In genomic region chr22:20569059-20570058, GRCh38 we compare ENCODE assay signal across 8 cellular contexts.
DNase-seq lines count a peak whose midpoint lies in the region; ATAC-seq, FAIRE-seq and TF ChIP-seq lines count a peak whose summit lies in the region.

No MANE protein-coding gene starts in this region.

- H3K27me3 ChIP-seq in GM12878 (replicated peaks in 1 of 2; ENCODE audit: control insufficient read depth in 2 of 2, insufficient read depth in 2 of 2, low read length in 1 of 2) (no peaks in the 10 kb centered on the region), right lobe of liver (no peaks in the 10 kb centered on the region)

- peaks cover 48% of the 10 kb centered on the region for H3K36me3 Mint-ChIP-seq in WTC11

- H3K9me3 ChIP-seq in GM12878 (replicated peaks; ENCODE audit: control insufficient read depth, insufficient read depth, low read length) (no peaks in the 10 kb centered on the region), right lobe of liver (no peaks in the 10 kb centered on the region)

- no peaks in the 10 kb centered on the region for H3K79me2 ChIP-seq in GM12878 (ENCODE audit: control insufficient read depth, insufficient read depth, low read length)

- no peaks in the 10 kb centered on the region for H3K9me3 Mint-ChIP-seq in WTC11

- H3K4me3 ChIP-seq in GM12878 (no peak overlapping the region), right lobe of liver (no peak overlapping the region)

- no peak for TF ChIP-seq CTCF in GM12878 (IDR thresholded peaks at IDR 0.05 in 2 of 3, conservative IDR thresholded peaks at IDR 0.05 in 1 of 3; ENCODE audit: control insufficient read depth in 2 of 3, extremely low read depth in 1 of 3, insufficient read depth in 1 of 3, low read depth in 3 of 3, low read length in 3 of 3)
- no peak for TF ChIP-seq CTCF in right lobe of liver (IDR thresholded peaks at IDR 0.05)
- no peak for TF ChIP-seq CTCF in WTC11 (IDR thresholded peaks at IDR 0.05)

- peak; percentile 55 to 94 (median 74) for DNase-seq in T-helper 1 cell
- peak; percentile 33 for DNase-seq in GM12878 (ENCODE audit: low read depth, low spot score)
- peak in 1 of 3 donors; percentile 55 for DNase-seq in right lobe of liver
- DNase-seq in stimulated activated CD8-positive, alpha-beta memory T cell treated with anti-CD3 and anti-CD28 coated beads, Interleukin-2, amount 100 ng/mL, for 1 hour (ENCODE audit: low read depth in 2 of 2): peak; percentile 59 to 73
- no peak for DNase-seq in WTC11 (ENCODE audit: low spot score)
- no peak for DNase-seq in UCSD-AML1 (lab: John Stamatoyannopoulos, UW; ENCODE audit: unreplicated experiment)

- no peaks in the 10 kb centered on the region for H3K4me1 Mint-ChIP-seq in WTC11

- H3K27me3 Mint-ChIP-seq in WTC11 (ENCODE audit: low read depth): no peaks in the 10 kb centered on the region

- POLR2A ChIA-PET in GM12878 (lab: Charles Lee): no interaction called here
- POLR2A ChIA-PET in WTC11 (lab: Charles Lee): no interaction called here

- SMC1A ChIA-PET in GM12878 (lab: Charles Lee; ENCODE audit: uncharacterized antibody, unreplicated experiment): no interaction called here

- CTCF ChIA-PET in GM12878 (lab: Yijun Ruan, JAX) (interaction anchor here (1.2 to 1.6 kb wide), 3 partner anchors 11 to 20 kb away, joined by 3 to 4 read pairs (median 4); no protein-coding TSS in a partner anchor), WTC11 (lab: Charles Lee) (interaction anchor here (0.9 to 2.2 kb wide), 5 partner anchors 12 to 160 kb away, joined by 3 to 8 read pairs (median 3); no protein-coding TSS in a partner anchor)

- no peak overlapping the region for H3K4me3 Mint-ChIP-seq in WTC11

- H3K36me3 ChIP-seq in GM12878 (ENCODE audit: control insufficient read depth in 2 of 2, insufficient read depth in 2 of 2, low read length in 1 of 2) (peaks cover 55 to 68% of the 10 kb centered on the region in 2 experiments), right lobe of liver (peaks cover 9 to 75% (median 25%) of the 10 kb centered on the region in 4 donors)

- no peak overlapping the region for H2AFZ ChIP-seq in GM12878 (ENCODE audit: control insufficient read depth, low read depth, low read length)

- no peaks in the 10 kb centered on the region; the same call in none of the 2 replicates for H4K20me1 ChIP-seq in GM12878 (ENCODE audit: control insufficient read depth, insufficient read depth)

- no peak overlapping the region for H3K27ac Mint-ChIP-seq in WTC11

- 21% methylated on average over 20 of the region's 20 CpGs for WGBS in GM12878 (ENCODE audit: insufficient coverage, insufficient replicate concordance, low lambda C conversion rate, missing lambda C conversion rate)
- 39% methylated on average over 8 of the region's 20 CpGs for WGBS in right lobe of liver (ENCODE audit: insufficient coverage, low coverage, low lambda C conversion rate, missing lambda C conversion rate)

- ATAC-seq in GM18498 (IDR thresholded peaks at IDR 0.05; ENCODE audit: unreplicated experiment) (peak; percentile 72), GM12878 (peak; percentile 84), right lobe of liver (peak; percentile 35 to 51 (median 46)), WTC11 (no peak), HG02884 (IDR thresholded peaks at IDR 0.05; ENCODE audit: unreplicated experiment) (no peak)

- TF ChIP-seq POLR2A in GM12878 (IDR thresholded peaks at IDR 0.05; ENCODE audit: low read depth, low read length) (0 out of 2 replicates have a peak, but pooled peaks have one; percentile 2), right lobe of liver (IDR thresholded peaks at IDR 0.05) (no peak)

- no peak for TF ChIP-seq EP300 in GM12878 (IDR thresholded peaks at IDR 0.05; ENCODE audit: borderline replicate concordance in 1 of 2, control insufficient read depth in 1 of 2, low read depth in 2 of 2, low read length in 2 of 2)

- no peak overlapping the region for H3K9ac ChIP-seq in GM12878 (ENCODE audit: control insufficient read depth, insufficient read depth, low read length)

- in situ Hi-C loops in GM12878 (cut with MboI): no loop called here

- H3K27ac ChIP-seq in GM12878 (ENCODE audit: control insufficient read depth, insufficient read depth) (no peak overlapping the region), right lobe of liver (peak overlapping the region in 1 of 3 donors; percentile 9)

- H3K4me1 ChIP-seq in GM12878 (ENCODE audit: control insufficient read depth, insufficient read depth, low read length): peaks cover 14% of the 10 kb centered on the region
- H3K4me1 ChIP-seq in right lobe of liver: no peaks in the 10 kb centered on the region

- H3K4me2 ChIP-seq in GM12878 (ENCODE audit: control insufficient read depth, insufficient read depth): no peak overlapping the region

- RAD21 ChIA-PET in GM12878 (lab: Charles Lee; ENCODE audit: unreplicated experiment): no interaction called here

- peak; percentile 18 for FAIRE-seq in GM12878 (lab: Jason Lieb, UNC)

- intact Hi-C loops in GM12878 (cut with micrococcal nuclease; ENCODE audit: unreplicated experiment) (loop anchor here (10.0 kb wide), 1 partner anchor 155 kb away; no protein-coding TSS in a partner anchor), right lobe of liver (cut with DNase I) (loop anchor here in 1 of 2 donors (10.0 kb wide), 1 partner anchor 45 kb away; no protein-coding TSS in a partner anchor)

- no peak for TF ChIP-seq RAD21 in GM12878 (IDR thresholded peaks at IDR 0.05; ENCODE audit: insufficient read depth, low read depth, low read length)

- no TSS peak for BruUV-seq in GM12878 (replicated peaks; lab: Mats Ljungman, UMichigan)

TF ChIP-seq in GM12878, 131 proteins besides CTCF, POLR2A, EP300 and RAD21:
- TF ChIP-seq RUNX3 (IDR thresholded peaks at IDR 0.05; ENCODE audit: low read length) (peak; percentile 73), RBBP5 (conservative IDR thresholded peaks at IDR 0.05) (no peak), HCFC1 (IDR thresholded peaks at IDR 0.05; ENCODE audit: low read length) (no peak), PKNOX1 (IDR thresholded peaks at IDR 0.05) (no peak), CBFB (IDR thresholded peaks at IDR 0.05; ENCODE audit: low read depth) (no peak)

TF ChIP-seq in WTC11, 78 proteins besides CTCF, POLR2A, EP300 and RAD21 (continues in another document):
- TF ChIP-seq E2F4 (CRISPR knock-in tag; IDR thresholded peaks at IDR 0.05; ENCODE audit: borderline replicate concordance, low read depth): no peak
- no peak for TF ChIP-seq ATF3 (CRISPR knock-in tag; conservative IDR thresholded peaks at IDR 0.05)
- no peak for TF ChIP-seq ZNF232 (CRISPR knock-in tag; IDR thresholded peaks at IDR 0.05)
- no peak for TF ChIP-seq FOXK1 (CRISPR knock-in tag; IDR thresholded peaks at IDR 0.05)
- TF ChIP-seq ZMAT4 (CRISPR knock-in tag; IDR thresholded peaks at IDR 0.05): no peak
- no peak for TF ChIP-seq STAT6 (CRISPR knock-in tag; conservative IDR thresholded peaks at IDR 0.05; ENCODE audit: low read depth)
- TF ChIP-seq OVOL2 (CRISPR knock-in tag; IDR thresholded peaks at IDR 0.05; ENCODE audit: borderline replicate concordance): no peak
- no peak for TF ChIP-seq ZSCAN18 (CRISPR knock-in tag; IDR thresholded peaks at IDR 0.05)
- no peak for TF ChIP-seq NR1H2 (CRISPR knock-in tag; IDR thresholded peaks at IDR 0.05)

Comparison
In these comparisons a context has a peak if more than half of its experiments do, and no peak if none do; other contexts are left out.
1. ATAC-seq: peak in GM18498 (single experiment), GM12878 (single experiment) and right lobe of liver (4 of 4); none in WTC11 (single experiment) and HG02884 (single experiment).
2. DNase-seq: peak in T-helper 1 cell (5 of 5), GM12878 (single experiment) and stimulated activated CD8-positive, alpha-beta memory T cell treated with anti-CD3 and anti-CD28 coated beads, Interleukin-2, amount 100 ng/mL, for 1 hour (2 of 2); none in WTC11 (single experiment) and UCSD-AML1 (single experiment).